ENCODE assay signal across 9 cellular contexts in the genomic region with DNA sequence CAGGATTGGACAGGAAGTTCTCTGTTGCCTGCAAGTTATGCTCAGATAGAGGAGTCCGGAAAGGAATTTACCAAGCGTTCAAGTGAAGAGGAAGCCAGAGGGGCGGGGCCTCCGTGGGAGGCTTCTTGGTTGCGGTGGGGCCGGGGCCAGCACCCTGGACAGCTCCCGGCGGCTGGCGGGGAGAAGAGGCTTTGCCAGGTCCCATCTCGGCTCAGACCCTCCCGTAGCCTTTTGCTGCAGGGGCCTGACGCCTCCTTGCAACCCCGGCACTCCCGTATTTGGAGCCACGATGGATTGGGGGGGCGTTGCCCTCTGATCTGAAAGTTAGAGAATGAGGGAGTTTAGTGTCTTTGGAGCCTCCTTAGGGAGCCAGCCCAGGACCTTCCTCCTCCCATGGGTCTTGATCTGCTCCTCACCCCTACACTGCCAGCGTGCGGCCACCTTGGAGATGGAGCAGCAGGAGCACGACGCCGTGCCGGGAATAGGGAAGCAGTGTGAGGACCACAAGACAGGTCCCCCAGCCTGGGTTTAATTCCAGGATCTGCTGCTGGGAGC. TPM values are rescaled to one million over a fixed set of nuclear protein-coding genes. Genes with fewer than 3 reads are reported as not detected.
DNase-seq lines count a peak whose midpoint lies in the region; ATAC-seq and TF ChIP-seq lines count a peak whose summit lies in the region.
"Had no signal": no experiment of that assay in that cellular context is flagged by ENCODE, and none has a peak within 500 bp of the region (broad histone marks: within the 10 kb centered on the region; RNA-seq: fewer than 3 reads in every experiment).

No MANE protein-coding gene starts in this region.

- H3K27me3 ChIP-seq in lower lobe of right lung (ENCODE audit: low read depth): peaks cover 83% of the 10 kb centered on the region

- H3K9me3 ChIP-seq in lower lobe of right lung: no peaks in the 10 kb centered on the region
- H3K9me3 ChIP-seq: breast epithelium had no signal

- no peak overlapping the region for H3K27ac Mint-ChIP-seq in WTC11

- peaks cover 25% of the 10 kb centered on the region for H3K4me1 Mint-ChIP-seq in WTC11

- H3K27me3 Mint-ChIP-seq in WTC11 (ENCODE audit: low read depth): peaks cover 97% of the 10 kb centered on the region

- ATAC-seq in WTC11 (peak; percentile 49), lower lobe of right lung (peak; percentile 67 to 75)

- no peak overlapping the region for H3K4me3 ChIP-seq in cardiac fibroblast (replicated peaks in 1 of 2; ENCODE audit: low read depth in 2 of 2, low read length in 2 of 2)
- no peak overlapping the region for H3K4me3 ChIP-seq in lower lobe of right lung
- H3K4me3 ChIP-seq: breast epithelium had no signal

- DNase-seq in DMS79 treated with DMSO at 0.1 percent for 48 hours (lab: John Stamatoyannopoulos, UW) (peak; percentile 20), DMS79 (lab: John Stamatoyannopoulos, UW) (no peak), HK-2 (ENCODE audit: unreplicated experiment) (peak; percentile 93), WTC11 (ENCODE audit: low spot score) (peak; percentile 91), cardiac fibroblast (ENCODE audit: low read depth in 2 of 2) (peak; percentile 76 to 90), lower lobe of right lung (peak; percentile 84), NCI-H1092 (lab: John Stamatoyannopoulos, UW) (no peak)
- peak; percentile 13 for DNase-seq in stimulated activated CD8-positive, alpha-beta memory T cell treated with anti-CD3 and anti-CD28 coated beads, Interleukin-15, amount 100 ng/mL, for 24 hours (ENCODE audit: low read depth)

- no peak for TF ChIP-seq CTCF in WTC11 (IDR thresholded peaks at IDR 0.05)
- TF ChIP-seq CTCF in cardiac fibroblast (IDR thresholded peaks at IDR 0.05; ENCODE audit: low read depth, low read length): no peak
- TF ChIP-seq CTCF in lower lobe of right lung (IDR thresholded peaks at IDR 0.05): no peak

- no peaks in the 10 kb centered on the region for H3K36me3 ChIP-seq in lower lobe of right lung
- H3K36me3 ChIP-seq: breast epithelium had no signal

- intact Hi-C loops in lower lobe of right lung (cut with DNase I): no loop called here

- H3K36me3 Mint-ChIP-seq in WTC11: peaks cover 2% of the 10 kb centered on the region; the same call in 1 of the 2 replicates

- peaks cover 9% of the 10 kb centered on the region for H3K4me1 ChIP-seq in lower lobe of right lung

- H3K27ac ChIP-seq in lower lobe of right lung: no peak overlapping the region
- H3K27ac ChIP-seq: breast epithelium had no signal

- H3K9me3 Mint-ChIP-seq in WTC11: no peaks in the 10 kb centered on the region

- POLR2A ChIA-PET in WTC11 (lab: Charles Lee): no interaction called here

- no peak overlapping the region for H3K4me3 Mint-ChIP-seq in WTC11

- CTCF ChIA-PET in WTC11 (lab: Charles Lee): interaction anchor here (0.6 to 1.9 kb wide), 7 partner anchors 10 to 160 kb away, joined by 3 to 22 read pairs (median 4); no protein-coding TSS in a partner anchor

TF ChIP-seq in WTC11, 78 proteins besides CTCF, POLR2A, EP300 and RAD21 (continues in another document):
- TF ChIP-seq, protein P1, sequence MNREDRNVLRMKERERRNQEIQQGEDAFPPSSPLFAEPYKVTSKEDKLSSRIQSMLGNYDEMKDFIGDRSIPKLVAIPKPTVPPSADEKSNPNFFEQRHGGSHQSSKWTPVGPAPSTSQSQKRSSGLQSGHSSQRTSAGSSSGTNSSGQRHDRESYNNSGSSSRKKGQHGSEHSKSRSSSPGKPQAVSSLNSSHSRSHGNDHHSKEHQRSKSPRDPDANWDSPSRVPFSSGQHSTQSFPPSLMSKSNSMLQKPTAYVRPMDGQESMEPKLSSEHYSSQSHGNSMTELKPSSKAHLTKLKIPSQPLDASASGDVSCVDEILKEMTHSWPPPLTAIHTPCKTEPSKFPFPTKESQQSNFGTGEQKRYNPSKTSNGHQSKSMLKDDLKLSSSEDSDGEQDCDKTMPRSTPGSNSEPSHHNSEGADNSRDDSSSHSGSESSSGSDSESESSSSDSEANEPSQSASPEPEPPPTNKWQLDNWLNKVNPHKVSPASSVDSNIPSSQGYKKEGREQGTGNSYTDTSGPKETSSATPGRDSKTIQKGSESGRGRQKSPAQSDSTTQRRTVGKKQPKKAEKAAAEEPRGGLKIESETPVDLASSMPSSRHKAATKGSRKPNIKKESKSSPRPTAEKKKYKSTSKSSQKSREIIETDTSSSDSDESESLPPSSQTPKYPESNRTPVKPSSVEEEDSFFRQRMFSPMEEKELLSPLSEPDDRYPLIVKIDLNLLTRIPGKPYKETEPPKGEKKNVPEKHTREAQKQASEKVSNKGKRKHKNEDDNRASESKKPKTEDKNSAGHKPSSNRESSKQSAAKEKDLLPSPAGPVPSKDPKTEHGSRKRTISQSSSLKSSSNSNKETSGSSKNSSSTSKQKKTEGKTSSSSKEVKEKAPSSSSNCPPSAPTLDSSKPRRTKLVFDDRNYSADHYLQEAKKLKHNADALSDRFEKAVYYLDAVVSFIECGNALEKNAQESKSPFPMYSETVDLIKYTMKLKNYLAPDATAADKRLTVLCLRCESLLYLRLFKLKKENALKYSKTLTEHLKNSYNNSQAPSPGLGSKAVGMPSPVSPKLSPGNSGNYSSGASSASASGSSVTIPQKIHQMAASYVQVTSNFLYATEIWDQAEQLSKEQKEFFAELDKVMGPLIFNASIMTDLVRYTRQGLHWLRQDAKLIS (CRISPR knock-in tag; IDR thresholded peaks at IDR 0.05; ENCODE audit: borderline replicate concordance): no peak
- TF ChIP-seq ZBTB21 (CRISPR knock-in tag; IDR thresholded peaks at IDR 0.05; ENCODE audit: borderline replicate concordance): no peak
- no peak for TF ChIP-seq ZNF138 (CRISPR knock-in tag; conservative IDR thresholded peaks at IDR 0.05)
- TF ChIP-seq SMAD3 (CRISPR knock-in tag; IDR thresholded peaks at IDR 0.05; ENCODE audit: borderline replicate concordance): peak; percentile 87; the same call in 1 of the 2 replicates
- TF ChIP-seq GRHL2 (CRISPR knock-in tag; IDR thresholded peaks at IDR 0.05; ENCODE audit: insufficient replicate concordance, severe bottlenecking): no peak
- TF ChIP-seq, protein P2, sequence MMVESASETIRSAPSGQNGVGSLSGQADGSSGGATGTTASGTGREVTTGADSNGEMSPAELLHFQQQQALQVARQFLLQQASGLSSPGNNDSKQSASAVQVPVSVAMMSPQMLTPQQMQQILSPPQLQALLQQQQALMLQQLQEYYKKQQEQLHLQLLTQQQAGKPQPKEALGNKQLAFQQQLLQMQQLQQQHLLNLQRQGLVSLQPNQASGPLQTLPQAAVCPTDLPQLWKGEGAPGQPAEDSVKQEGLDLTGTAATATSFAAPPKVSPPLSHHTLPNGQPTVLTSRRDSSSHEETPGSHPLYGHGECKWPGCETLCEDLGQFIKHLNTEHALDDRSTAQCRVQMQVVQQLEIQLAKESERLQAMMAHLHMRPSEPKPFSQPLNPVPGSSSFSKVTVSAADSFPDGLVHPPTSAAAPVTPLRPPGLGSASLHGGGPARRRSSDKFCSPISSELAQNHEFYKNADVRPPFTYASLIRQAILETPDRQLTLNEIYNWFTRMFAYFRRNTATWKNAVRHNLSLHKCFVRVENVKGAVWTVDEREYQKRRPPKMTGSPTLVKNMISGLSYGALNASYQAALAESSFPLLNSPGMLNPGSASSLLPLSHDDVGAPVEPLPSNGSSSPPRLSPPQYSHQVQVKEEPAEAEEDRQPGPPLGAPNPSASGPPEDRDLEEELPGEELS (CRISPR knock-in tag; IDR thresholded peaks at IDR 0.05): 0 out of 2 replicates have a peak, but pooled peaks have one; percentile 70
- TF ChIP-seq OVOL2 (CRISPR knock-in tag; IDR thresholded peaks at IDR 0.05; ENCODE audit: borderline replicate concordance): no peak
- TF ChIP-seq RELA (CRISPR knock-in tag; IDR thresholded peaks at IDR 0.05; ENCODE audit: borderline replicate concordance): no peak
- TF ChIP-seq, protein P3, sequence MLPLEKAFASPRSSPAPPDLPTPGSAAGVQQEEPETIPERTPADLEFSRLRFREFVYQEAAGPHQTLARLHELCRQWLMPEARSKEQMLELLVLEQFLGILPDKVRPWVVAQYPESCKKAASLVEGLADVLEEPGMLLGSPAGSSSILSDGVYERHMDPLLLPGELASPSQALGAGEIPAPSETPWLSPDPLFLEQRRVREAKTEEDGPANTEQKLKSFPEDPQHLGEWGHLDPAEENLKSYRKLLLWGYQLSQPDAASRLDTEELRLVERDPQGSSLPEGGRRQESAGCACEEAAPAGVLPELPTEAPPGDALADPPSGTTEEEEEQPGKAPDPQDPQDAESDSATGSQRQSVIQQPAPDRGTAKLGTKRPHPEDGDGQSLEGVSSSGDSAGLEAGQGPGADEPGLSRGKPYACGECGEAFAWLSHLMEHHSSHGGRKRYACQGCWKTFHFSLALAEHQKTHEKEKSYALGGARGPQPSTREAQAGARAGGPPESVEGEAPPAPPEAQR (CRISPR knock-in tag; IDR thresholded peaks at IDR 0.05): no peak
- no peak for TF ChIP-seq RORB (CRISPR knock-in tag; IDR thresholded peaks at IDR 0.05)
- TF ChIP-seq, protein P4, sequence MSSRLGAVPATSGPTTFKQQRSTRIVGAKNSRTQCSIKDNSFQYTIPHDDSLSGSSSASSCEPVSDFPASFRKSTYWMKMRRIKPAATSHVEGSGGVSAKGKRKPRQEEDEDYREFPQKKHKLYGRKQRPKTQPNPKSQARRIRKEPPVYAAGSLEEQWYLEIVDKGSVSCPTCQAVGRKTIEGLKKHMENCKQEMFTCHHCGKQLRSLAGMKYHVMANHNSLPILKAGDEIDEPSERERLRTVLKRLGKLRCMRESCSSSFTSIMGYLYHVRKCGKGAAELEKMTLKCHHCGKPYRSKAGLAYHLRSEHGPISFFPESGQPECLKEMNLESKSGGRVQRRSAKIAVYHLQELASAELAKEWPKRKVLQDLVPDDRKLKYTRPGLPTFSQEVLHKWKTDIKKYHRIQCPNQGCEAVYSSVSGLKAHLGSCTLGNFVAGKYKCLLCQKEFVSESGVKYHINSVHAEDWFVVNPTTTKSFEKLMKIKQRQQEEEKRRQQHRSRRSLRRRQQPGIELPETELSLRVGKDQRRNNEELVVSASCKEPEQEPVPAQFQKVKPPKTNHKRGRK (CRISPR knock-in tag; IDR thresholded peaks at IDR 0.05; ENCODE audit: borderline replicate concordance): no peak
- TF ChIP-seq ELF4 (CRISPR knock-in tag; IDR thresholded peaks at IDR 0.05; ENCODE audit: low read depth): no peak
- TF ChIP-seq MXD4 (CRISPR knock-in tag; IDR thresholded peaks at IDR 0.05; ENCODE audit: borderline replicate concordance): no peak
- no peak for TF ChIP-seq NR1H2 (CRISPR knock-in tag; IDR thresholded peaks at IDR 0.05)
- TF ChIP-seq, protein P5, sequence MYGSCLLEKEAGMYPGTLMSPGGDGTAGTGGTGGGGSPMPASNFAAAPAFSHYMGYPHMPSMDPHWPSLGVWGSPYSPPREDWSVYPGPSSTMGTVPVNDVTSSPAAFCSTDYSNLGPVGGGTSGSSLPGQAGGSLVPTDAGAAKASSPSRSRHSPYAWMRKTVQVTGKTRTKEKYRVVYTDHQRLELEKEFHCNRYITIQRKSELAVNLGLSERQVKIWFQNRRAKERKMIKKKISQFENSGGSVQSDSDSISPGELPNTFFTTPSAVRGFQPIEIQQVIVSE (CRISPR knock-in tag; IDR thresholded peaks at IDR 0.05; ENCODE audit: borderline replicate concordance): no peak

RNA-seq across cellular contexts. Expression of a gene that starts 3.1 kb away (rescaled TPM):
- total RNA-seq in WTC11 (2021) (0.07 to 0.13 TPM (median 0.09 TPM) in 3 replicates), lower lobe of right lung (not detected)
- total RNA-seq: breast epithelium had no signal

RNA-seq across cellular contexts. Expression of a gene that starts 6.8 kb away (rescaled TPM):
- total RNA-seq in WTC11 (2021): not detected in 3 replicates
- total RNA-seq in lower lobe of right lung: not detected
- total RNA-seq: breast epithelium had no signal

Comparison
In these comparisons a context has a peak if more than half of its experiments do, and no peak if none do; other contexts are left out.
1. DNase-seq: peak in DMS79 treated with DMSO at 0.1 percent for 48 hours (single experiment), HK-2 (single experiment), WTC11 (single experiment), cardiac fibroblast (2 of 2), lower lobe of right lung (single experiment) and stimulated activated CD8-positive, alpha-beta memory T cell treated with anti-CD3 and anti-CD28 coated beads, Interleukin-15, amount 100 ng/mL, for 24 hours (single experiment); none in DMS79 (single experiment) and NCI-H1092 (single experiment).